17 cellular contexts compared by ENCODE assay signal in the genomic region with DNA sequence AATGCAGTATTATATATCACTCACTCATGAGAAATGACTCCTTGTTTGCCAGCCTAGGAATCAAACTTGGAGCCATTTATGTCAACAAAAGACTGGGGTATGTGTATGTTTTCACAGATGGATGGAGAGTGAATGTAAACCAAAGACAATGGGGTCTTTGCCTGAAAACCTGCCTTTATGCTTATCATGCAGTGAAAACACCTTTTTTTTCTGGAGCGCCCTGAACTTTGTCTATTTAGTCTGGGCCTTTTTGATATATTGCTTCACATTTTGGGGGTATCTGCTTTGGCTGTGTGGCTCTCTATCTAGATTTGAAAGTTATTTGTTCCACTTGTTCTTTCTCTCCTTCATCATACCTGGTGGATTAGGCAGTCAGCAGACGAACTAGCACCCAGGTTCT.
DNase-seq lines count a peak whose midpoint lies in the region; ATAC-seq and TF ChIP-seq lines count a peak whose summit lies in the region.
"Had no signal": no experiment of that assay in that cellular context is flagged by ENCODE, and none has a peak within 500 bp of the region (broad histone marks: within the 10 kb centered on the region; RNA-seq: fewer than 3 reads in every experiment).

No MANE protein-coding gene starts in this region.

- no peak overlapping the region for H3K4me3 Mint-ChIP-seq in activated B cell treated with CpG ODN at 0.5 μM for 24 hours
- H3K4me3 Mint-ChIP-seq in progenitor cell of endocrine pancreas (ENCODE audit: low read depth), result no peak overlapping the region
- H3K4me3 Mint-ChIP-seq: CD8-positive, alpha-beta T cell had no signal

- CTCF ChIA-PET in activated B cell treated with CpG ODN at 0.5 μM for 24 hours (lab: Charles Lee), result no interaction called here
- CTCF ChIA-PET in mammary epithelial cell (lab: Charles Lee; ENCODE audit: low non-redundant PET), result no interaction called here

- H3K4me2 ChIP-seq in BLaER1 (peak overlapping the region; percentile 20; the same call in 1 of the 2 replicates), mammary epithelial cell (ENCODE audit: insufficient read depth, low read depth, low read length) (no peak overlapping the region)
- peak overlapping the region in 10 of 11 experiments; percentile 4 to 57 (median 32); a peak in 12 of 22 replicates for H3K4me2 ChIP-seq in BLaER1 treated with 17β-estradiol and CSF1 and Interleukin-3, amounts not matched to agents 10 nM and 100 nM

- H3K27me3 Mint-ChIP-seq in activated B cell treated with CpG ODN at 0.5 μM for 24 hours (no peaks in the 10 kb centered on the region), progenitor cell of endocrine pancreas (no peaks in the 10 kb centered on the region)

- H3K27ac ChIP-seq in BLaER1 (no peak overlapping the region), mammary epithelial cell (ENCODE audit: insufficient read depth, low read depth, low read length) (no peak overlapping the region)
- no peak overlapping the region for H3K27ac ChIP-seq in BLaER1 treated with 17β-estradiol and CSF1 and Interleukin-3, amounts not matched to agents 10 nM and 100 nM
- H3K27ac ChIP-seq: GM23248 had no signal

- H3K4me1 ChIP-seq in BLaER1 (peaks cover 25% of the 10 kb centered on the region), mammary epithelial cell (ENCODE audit: insufficient read depth, low read length) (no peaks in the 10 kb centered on the region)
- peaks cover 4 to 26% (median 11%) of the 10 kb centered on the region in 10 experiments; a peak in 19 of 20 replicates for H3K4me1 ChIP-seq in BLaER1 treated with 17β-estradiol and CSF1 and Interleukin-3, amounts not matched to agents 10 nM and 100 nM
- H3K4me1 ChIP-seq: HAP-1 had no signal

- H3K4me1 Mint-ChIP-seq in activated B cell treated with CpG ODN at 0.5 μM for 24 hours (peaks cover 9% of the 10 kb centered on the region), progenitor cell of endocrine pancreas (ENCODE audit: low read depth) (peaks cover 11% of the 10 kb centered on the region)

- H3K4me3 ChIP-seq in BLaER1 (no peak overlapping the region), mammary epithelial cell (replicated peaks in 1 of 3; ENCODE audit: insufficient read depth in 1 of 3, low read depth in 2 of 3, low read length in 3 of 3) (no peak overlapping the region)
- no peak overlapping the region for H3K4me3 ChIP-seq in BLaER1 treated with 17β-estradiol and CSF1 and Interleukin-3, amounts not matched to agents 10 nM and 100 nM
- H3K4me3 ChIP-seq: GM12878, GM23248, HAP-1, K562 had no signal

- H3K27ac Mint-ChIP-seq in activated B cell treated with CpG ODN at 0.5 μM for 24 hours (peak overlapping the region; percentile 37), progenitor cell of endocrine pancreas (peak overlapping the region; percentile 89)
- H3K27ac Mint-ChIP-seq: CD8-positive, alpha-beta T cell had no signal

- no peak for ATAC-seq in activated B cell treated with CpG ODN at 0.5 μM for 24 hours (ENCODE audit: low read depth)
- no peak for ATAC-seq in HG03196 (IDR thresholded peaks at IDR 0.05; ENCODE audit: unreplicated experiment)
- ATAC-seq: CD8-positive, alpha-beta T cell; GM12878; K562 had no signal

- H3K36me3 ChIP-seq in BLaER1 (no peaks in the 10 kb centered on the region), mammary epithelial cell (ENCODE audit: insufficient read depth, low read length) (no peaks in the 10 kb centered on the region)
- no peaks in the 10 kb centered on the region for H3K36me3 ChIP-seq in BLaER1 treated with 17β-estradiol and CSF1 and Interleukin-3, amounts not matched to agents 10 nM and 100 nM
- H3K36me3 ChIP-seq: HAP-1 had no signal

- no peak for DNase-seq in activated B cell treated with CpG ODN at 0.5 μM for 24 hours
- no peak for DNase-seq in progenitor cell of endocrine pancreas (ENCODE audit: low spot score, unreplicated experiment)
- no peak for DNase-seq in mammary epithelial cell
- DNase-seq: ACHN; AML-193; Calu3; CD8-positive, alpha-beta T cell; DMS79 treated with DMSO at 0.1 percent for 48 hours; EL; GM23248; IMR-90 had no signal

- H4K20me1 ChIP-seq in BLaER1, result no peaks in the 10 kb centered on the region
- H4K20me1 ChIP-seq in BLaER1 treated with 17β-estradiol and CSF1 and Interleukin-3, amounts not matched to agents 10 nM and 100 nM, result no peaks in the 10 kb centered on the region
- H4K20me1 ChIP-seq in mammary epithelial cell (ENCODE audit: insufficient read depth, low read length), result no peaks in the 10 kb centered on the region

- TF ChIP-seq CTCF in activated B cell treated with CpG ODN at 0.5 μM for 24 hours (IDR thresholded peaks at IDR 0.05) (no peak), progenitor cell of endocrine pancreas (IDR thresholded peaks at IDR 0.05; ENCODE audit: unreplicated experiment) (no peak), mammary epithelial cell (conservative IDR thresholded peaks at IDR 0.05 in 1 of 2, IDR thresholded peaks at IDR 0.05 in 1 of 2; ENCODE audit: extremely low read depth in 1 of 2, insufficient read depth in 1 of 2, low read depth in 1 of 2, low read length in 2 of 2) (no peak)

- H3K9me3 ChIP-seq in BLaER1 (no peaks in the 10 kb centered on the region; the same call in 1 of the 2 replicates), mammary epithelial cell (replicated peaks; ENCODE audit: insufficient read depth, low read length) (no peaks in the 10 kb centered on the region)
- H3K9me3 ChIP-seq in BLaER1 treated with 17β-estradiol and CSF1 and Interleukin-3, amounts not matched to agents 10 nM and 100 nM (replicated peaks in 1 of 11), result peaks cover 0 to 9% (median 0%) of the 10 kb centered on the region in 11 experiments; a peak in 2 of 22 replicates
- H3K9me3 ChIP-seq: HAP-1 had no signal

- H3K79me2 ChIP-seq in mammary epithelial cell (ENCODE audit: insufficient read depth, low read length), result no peaks in the 10 kb centered on the region

- no TSS peak for BruUV-seq in mammary epithelial cell (replicated peaks; lab: Mats Ljungman, UMichigan)

- 97% methylated on average over 2 of the region's 2 CpGs for WGBS in mammary epithelial cell (ENCODE audit: low coverage, missing lambda C conversion rate)

- dilution Hi-C loops in mammary epithelial cell (cut with HindIII; ENCODE audit: low sequenced_read_pairs), result no loop called here

- in situ Hi-C loops in mammary epithelial cell (cut with MboI; ENCODE audit: low sequenced_read_pairs in 2 of 2), result no loop called here

- POLR2A ChIA-PET in activated B cell treated with CpG ODN at 0.5 μM for 24 hours (lab: Charles Lee), result no interaction called here

- no peaks in the 10 kb centered on the region for H3K36me3 Mint-ChIP-seq in activated B cell treated with CpG ODN at 0.5 μM for 24 hours (ENCODE audit: low read depth)
- no peaks in the 10 kb centered on the region for H3K36me3 Mint-ChIP-seq in progenitor cell of endocrine pancreas (ENCODE audit: insufficient read depth)
- H3K36me3 Mint-ChIP-seq: CD8-positive, alpha-beta T cell had no signal

- H3K27me3 ChIP-seq in BLaER1, result no peaks in the 10 kb centered on the region
- H3K27me3 ChIP-seq in BLaER1 treated with 17β-estradiol and CSF1 and Interleukin-3, amounts not matched to agents 10 nM and 100 nM, result no peaks in the 10 kb centered on the region
- no peaks in the 10 kb centered on the region for H3K27me3 ChIP-seq in mammary epithelial cell (ENCODE audit: insufficient read depth, low read length)

- no peak overlapping the region for H2AFZ ChIP-seq in mammary epithelial cell (ENCODE audit: low read depth, low read length)
- H2AFZ ChIP-seq: GM23248 had no signal

- no peak overlapping the region for H3K9ac ChIP-seq in BLaER1
- no peak overlapping the region for H3K9ac ChIP-seq in BLaER1 treated with 17β-estradiol and CSF1 and Interleukin-3, amounts not matched to agents 10 nM and 100 nM
- H3K9ac ChIP-seq in mammary epithelial cell (ENCODE audit: insufficient read depth, low read length), result no peak overlapping the region
- H3K9ac ChIP-seq: GM23248 had no signal

- intact Hi-C loops in activated B cell treated with CpG ODN at 0.5 μM for 24 hours (cut with micrococcal nuclease) (no loop called here), mammary epithelial cell (cut with micrococcal nuclease) (no loop called here)

- H3K9me3 Mint-ChIP-seq in activated B cell treated with CpG ODN at 0.5 μM for 24 hours, result no peaks in the 10 kb centered on the region
- H3K9me3 Mint-ChIP-seq in progenitor cell of endocrine pancreas (ENCODE audit: low read depth), result no peaks in the 10 kb centered on the region
